ENCODE assay signal across 1 cellular context in genomic region chr7:111511845-111512244, GRCh38.
TF ChIP-seq lines count a peak whose summit lies in the region.

No MANE protein-coding gene starts in this region.

TF ChIP-seq in GM12878, 131 proteins besides CTCF, POLR2A, EP300 and RAD21 (continued from another document):
- no peak for TF ChIP-seq CEBPZ (IDR thresholded peaks at IDR 0.05; ENCODE audit: low read depth, low read length)
- TF ChIP-seq RCOR1 (conservative IDR thresholded peaks at IDR 0.05; ENCODE audit: low read depth, low read length): no peak
- TF ChIP-seq YBX1 (IDR thresholded peaks at IDR 0.05): no peak
TF ChIP-seq in GM12878: peak in this region for 0.
